In genomic region chr6:41774841-41775240, GRCh38 we compare ENCODE assay signal across 15 cellular contexts. TPM values are rescaled to one million over a fixed set of nuclear protein-coding genes. Genes with fewer than 3 reads are reported as not detected.
DNase-seq lines count a peak whose midpoint lies in the region; ATAC-seq and TF ChIP-seq lines count a peak whose summit lies in the region.
"Had no signal": no experiment of that assay in that cellular context is flagged by ENCODE, and none has a peak within 500 bp of the region (broad histone marks: within the 10 kb centered on the region; RNA-seq: fewer than 3 reads in every experiment).

No MANE protein-coding gene starts in this region.

- no peak overlapping the region for H3K27ac ChIP-seq in osteoblast (ENCODE audit: low read depth, low read length)
- H3K27ac ChIP-seq in coronary artery = no peak overlapping the region
- H3K27ac ChIP-seq: BLaER1 treated with 17β-estradiol and CSF1 and Interleukin-3, amounts not matched to agents 10 nM and 100 nM had no signal

- H3K9me3 Mint-ChIP-seq in chondrocyte (ENCODE audit: low read depth) (no peaks in the 10 kb centered on the region), nephron progenitor cell (no peaks in the 10 kb centered on the region), Calu3 (ENCODE audit: low read depth, unreplicated experiment) (no peaks in the 10 kb centered on the region)
- H3K9me3 Mint-ChIP-seq: CD4-positive, CD25-positive, alpha-beta regulatory T cell; H9 had no signal

- CTCF ChIA-PET in Calu3 (lab: Charles Lee) = no interaction called here

- peaks cover 7% of the 10 kb centered on the region for H3K4me1 Mint-ChIP-seq in chondrocyte (ENCODE audit: low read depth)
- peaks cover 14% of the 10 kb centered on the region for H3K4me1 Mint-ChIP-seq in nephron progenitor cell
- H3K4me1 Mint-ChIP-seq in Calu3 (ENCODE audit: low read depth, unreplicated experiment) = no peaks in the 10 kb centered on the region

- H3K79me2 ChIP-seq in osteoblast (ENCODE audit: insufficient read depth, low read length) = peaks cover 7% of the 10 kb centered on the region

- peaks cover 51% of the 10 kb centered on the region for H3K36me3 ChIP-seq in osteoblast (ENCODE audit: insufficient read depth, low read length)

- no peak for ATAC-seq in left ventricle myocardium superior

- peaks cover 8% of the 10 kb centered on the region for H3K4me1 ChIP-seq in osteoblast (ENCODE audit: insufficient read depth, low read length)

- H3K27me3 ChIP-seq in osteoblast (ENCODE audit: insufficient read depth, low read length) = no peaks in the 10 kb centered on the region
- H3K27me3 ChIP-seq: BLaER1 treated with 17β-estradiol and CSF1 and Interleukin-3, amounts not matched to agents 10 nM and 100 nM had no signal

- H3K4me3 Mint-ChIP-seq in chondrocyte (ENCODE audit: unreplicated experiment) (no peak overlapping the region), nephron progenitor cell (no peak overlapping the region), Calu3 (ENCODE audit: low read depth, unreplicated experiment) (no peak overlapping the region)
- H3K4me3 Mint-ChIP-seq: CD4-positive, CD25-positive, alpha-beta regulatory T cell; H9 had no signal

- H3K36me3 Mint-ChIP-seq in chondrocyte (ENCODE audit: low read depth) (peaks cover 24% of the 10 kb centered on the region), nephron progenitor cell (ENCODE audit: low read depth) (peaks cover 24% of the 10 kb centered on the region), Calu3 (ENCODE audit: insufficient read depth, unreplicated experiment) (peaks cover 21% of the 10 kb centered on the region)

- DNase-seq in cardiac septum (ENCODE audit: low spot score) (peak; percentile 27), left ventricle myocardium superior (no peak), chondrocyte (ENCODE audit: low spot score) (peak; percentile 37), osteoblast (ENCODE audit: insufficient read length, low spot score, missing footprints) (peak; percentile 75), coronary artery (ENCODE audit: low spot score) (no peak), nephron progenitor cell (no peak), Calu3 (no peak)
- DNase-seq: 8988T; CD4-positive, CD25-positive, alpha-beta regulatory T cell; DMS 273 treated with DMSO at 0.1 percent for 48 hours; GOT3; H9 had no signal

- H3K27ac Mint-ChIP-seq in chondrocyte (ENCODE audit: unreplicated experiment) (no peak overlapping the region), nephron progenitor cell (no peak overlapping the region), Calu3 (ENCODE audit: unreplicated experiment) (no peak overlapping the region)
- H3K27ac Mint-ChIP-seq: CD4-positive, CD25-positive, alpha-beta regulatory T cell; H9 had no signal

- H3K9me3 ChIP-seq in osteoblast (ENCODE audit: low read depth, low read length) = no peaks in the 10 kb centered on the region
- H3K9me3 ChIP-seq: BLaER1 treated with 17β-estradiol and CSF1 and Interleukin-3, amounts not matched to agents 10 nM and 100 nM had no signal

- H4K20me1 ChIP-seq in osteoblast (ENCODE audit: insufficient read depth, low read length) = peaks cover 5% of the 10 kb centered on the region

- no TSS peak for BruUV-seq in Calu3 (replicated peaks; lab: Mats Ljungman, UMichigan)

- H3K27me3 Mint-ChIP-seq in chondrocyte (ENCODE audit: low read depth) = no peaks in the 10 kb centered on the region
- peaks cover 11% of the 10 kb centered on the region for H3K27me3 Mint-ChIP-seq in nephron progenitor cell (ENCODE audit: low read depth, poor library complexity)
- H3K27me3 Mint-ChIP-seq in Calu3 (ENCODE audit: unreplicated experiment) = no peaks in the 10 kb centered on the region

- TF ChIP-seq CTCF in chondrocyte (IDR thresholded peaks at IDR 0.05) (no peak), osteoblast (IDR thresholded peaks at IDR 0.05; ENCODE audit: extremely low read depth, low read depth, low read length) (no peak), coronary artery (IDR thresholded peaks at IDR 0.05) (no peak), nephron progenitor cell (IDR thresholded peaks at IDR 0.05) (no peak), Calu3 (IDR thresholded peaks at IDR 0.05; ENCODE audit: unreplicated experiment) (no peak)

- intact Hi-C loops in cardiac septum (cut with DNase I) (loop anchor here (2.0 to 5.0 kb wide), 5 partner anchors 38 to 408 kb away; partner anchors contain the start of gene TFEB), left ventricle myocardium superior (cut with micrococcal nuclease) (no loop called here), Calu3 (cut with micrococcal nuclease; ENCODE audit: unreplicated experiment) (loop anchor here (5.0 kb wide), 2 partner anchors 173 to 408 kb away; no protein-coding TSS in a partner anchor)

- H3K4me2 ChIP-seq in osteoblast (ENCODE audit: insufficient read depth, low read length) = no peak overlapping the region
- H3K4me2 ChIP-seq: BLaER1 treated with 17β-estradiol and CSF1 and Interleukin-3, amounts not matched to agents 10 nM and 100 nM had no signal

- H3K4me3 ChIP-seq in osteoblast (ENCODE audit: insufficient read depth, low read length) = no peak overlapping the region
- H3K4me3 ChIP-seq in coronary artery = no peak overlapping the region
- H3K4me3 ChIP-seq: BLaER1 treated with 17β-estradiol and CSF1 and Interleukin-3, amounts not matched to agents 10 nM and 100 nM had no signal

- H2AFZ ChIP-seq in osteoblast (ENCODE audit: low read length) = no peak overlapping the region

RNA-seq across cellular contexts. Expression of gene FRS3, which starts 4.9 kb away (rescaled TPM):
- total RNA-seq in cardiac septum (5.7 TPM), left ventricle myocardium superior (5.2 TPM), chondrocyte (3.0 to 3.8 TPM (median 3.3 TPM) in 3 replicates), osteoblast (1.5 and 1.8 TPM in 2 replicates), Calu3 (2022) (5.0 and 6.6 TPM in 2 replicates)

RNA-seq across cellular contexts. Expression of gene PRICKLE4, which starts 5.7 kb away (rescaled TPM):
- total RNA-seq in cardiac septum (1.7 TPM), left ventricle myocardium superior (3.8 TPM), chondrocyte (3.1 to 5.9 TPM (median 3.6 TPM) in 3 replicates), osteoblast (0.59 TPM in 1 of 2 replicates, not detected in the other), Calu3 (2022) (6.4 and 7.1 TPM in 2 replicates)
- total RNA-seq: CD4-positive, CD25-positive, alpha-beta regulatory T cell; Daoy had no signal

RNA-seq across cellular contexts. Expression of gene TOMM6, which starts 12.7 kb away (rescaled TPM):
- 127 TPM for total RNA-seq in cardiac septum
- 216 TPM for total RNA-seq in left ventricle myocardium superior
- 96.1 to 129 TPM (median 97.6 TPM) in 3 replicates for total RNA-seq in chondrocyte
- total RNA-seq in osteoblast = 37.4 and 54.6 TPM in 2 replicates
- 251 and 265 TPM in 2 replicates for total RNA-seq in Calu3 (2022)

RNA-seq across cellular contexts. Expression of gene PGC, which starts 27.6 kb away (rescaled TPM):
- total RNA-seq in cardiac septum = not detected
- total RNA-seq in left ventricle myocardium superior = not detected
- not detected in 3 replicates for total RNA-seq in chondrocyte
- not detected in 2 replicates for total RNA-seq in osteoblast
- total RNA-seq in Calu3 (2022) = not detected in 2 replicates
- total RNA-seq: CD4-positive, CD25-positive, alpha-beta regulatory T cell; Daoy; H9; HT1080 had no signal

RNA-seq across cellular contexts. Expression of gene TFEB, which starts 39.4 kb away (rescaled TPM):
- total RNA-seq in cardiac septum (45.6 TPM), left ventricle myocardium superior (50.9 TPM), chondrocyte (10.7 to 12.4 TPM (median 11.6 TPM) in 3 replicates), osteoblast (5.1 and 5.6 TPM in 2 replicates), Calu3 (2022) (4.4 and 6.6 TPM in 2 replicates)

Comparison
In these comparisons a context has a peak if more than half of its experiments do, and no peak if none do; other contexts are left out.
1. DNase-seq: peak in cardiac septum (single experiment), chondrocyte (single experiment) and osteoblast (single experiment); none in left ventricle myocardium superior (single experiment), coronary artery (single experiment), nephron progenitor cell (single experiment) and Calu3 (single experiment).